In genomic region chr6:169424821-169425240, GRCh38 we compare ENCODE assay signal across 16 cellular contexts.
DNase-seq lines count a peak whose midpoint lies in the region; ATAC-seq and TF ChIP-seq lines count a peak whose summit lies in the region.
"Had no signal": no experiment of that assay in that cellular context is flagged by ENCODE, and none has a peak within 500 bp of the region (broad histone marks: within the 10 kb centered on the region; RNA-seq: fewer than 3 reads in every experiment).

No MANE protein-coding gene starts in this region.

- H3K36me3 Mint-ChIP-seq in activated CD8-positive, alpha-beta T cell treated with anti-CD3 and anti-CD28 coated beads for 36 hours (ENCODE audit: low read depth), result no peaks in the 10 kb centered on the region
- no peaks in the 10 kb centered on the region for H3K36me3 Mint-ChIP-seq in CD4-positive, alpha-beta memory T cell
- H3K36me3 Mint-ChIP-seq: activated naive CD8-positive, alpha-beta T cell treated with anti-CD3 and anti-CD28 coated beads, Interleukin-2, amount 10 ng/mL, durations not matched to agents 7 days and 5 days had no signal

- peaks cover 0 to 7% of the 10 kb centered on the region in 2 donors for H3K4me1 ChIP-seq in thoracic aorta (ENCODE audit: control insufficient read depth in 1 of 2, low read depth in 2 of 2)
- H3K4me1 ChIP-seq in CD4-positive, alpha-beta memory T cell (ENCODE audit: insufficient read depth, low read length), result no peaks in the 10 kb centered on the region

- H3K4me3 ChIP-seq in thoracic aorta, result peak overlapping the region; percentile 64
- no peak overlapping the region for H3K4me3 ChIP-seq in CD4-positive, alpha-beta memory T cell (ENCODE audit: low read length in 2 of 2)
- H3K4me3 ChIP-seq: smooth muscle cell had no signal

- no peak for TF ChIP-seq CTCF in activated CD8-positive, alpha-beta T cell treated with anti-CD3 and anti-CD28 coated beads for 36 hours (IDR thresholded peaks at IDR 0.05)
- TF ChIP-seq CTCF in thoracic aorta (IDR thresholded peaks at IDR 0.05) (no peak), GM20000 (IDR thresholded peaks at IDR 0.05; ENCODE audit: extremely low read depth, missing control alignments) (no peak)

- DNase-seq in Right ventricle myocardium inferior (ENCODE audit: missing footprints), result peak; percentile 67
- DNase-seq in cardiac septum (ENCODE audit: low spot score), result no peak
- DNase-seq in activated CD8-positive, alpha-beta T cell treated with anti-CD3 and anti-CD28 coated beads for 36 hours, result no peak
- DNase-seq in iris pigment epithelial cell (ENCODE audit: low read depth), result peak; percentile 54
- no peak for DNase-seq in thoracic aorta (ENCODE audit: low spot score)
- DNase-seq in GM20000 (ENCODE audit: low spot score), result no peak
- DNase-seq in NCI-H748 treated with DMSO at 0.1 percent for 48 hours (lab: John Stamatoyannopoulos, UW), result no peak
- no peak for DNase-seq in CD4-positive, alpha-beta memory T cell
- DNase-seq: activated B cell treated with CpG ODN at 0.5 μM for 24 hours; activated naive CD8-positive, alpha-beta T cell treated with anti-CD3 and anti-CD28 coated beads, Interleukin-2, amount 10 ng/mL, durations not matched to agents 7 days and 5 days; DMS53; Kasumi-1; NCI-H187 treated with DMSO at 0.1 percent for 48 hours had no signal

- H3K27me3 ChIP-seq in thoracic aorta (replicated peaks; ENCODE audit: insufficient read depth), result no peaks in the 10 kb centered on the region
- no peaks in the 10 kb centered on the region for H3K27me3 ChIP-seq in CD4-positive, alpha-beta memory T cell (ENCODE audit: insufficient read depth, low read length)

- H3K9me3 ChIP-seq in thoracic aorta, result no peaks in the 10 kb centered on the region
- no peaks in the 10 kb centered on the region for H3K9me3 ChIP-seq in CD4-positive, alpha-beta memory T cell (ENCODE audit: control insufficient read depth in 1 of 2, low read length in 2 of 2)

- intact Hi-C loops in Right ventricle myocardium inferior (cut with DNase I) (no loop called here), cardiac septum (cut with DNase I) (no loop called here)
- intact Hi-C loops in activated CD8-positive, alpha-beta T cell treated with anti-CD3 and anti-CD28 coated beads for 36 hours (cut with micrococcal nuclease), result no loop called here
- intact Hi-C loops in CD4-positive, alpha-beta memory T cell (cut with micrococcal nuclease), result no loop called here

- H3K4me1 Mint-ChIP-seq in activated CD8-positive, alpha-beta T cell treated with anti-CD3 and anti-CD28 coated beads for 36 hours (ENCODE audit: low read depth), result no peaks in the 10 kb centered on the region
- peaks cover 0 to 1% (median 0%) of the 10 kb centered on the region in 4 donors for H3K4me1 Mint-ChIP-seq in CD4-positive, alpha-beta memory T cell
- H3K4me1 Mint-ChIP-seq: activated B cell treated with CpG ODN at 0.5 μM for 24 hours; activated naive CD8-positive, alpha-beta T cell treated with anti-CD3 and anti-CD28 coated beads, Interleukin-2, amount 10 ng/mL, durations not matched to agents 7 days and 5 days had no signal

- no peaks in the 10 kb centered on the region for H3K27me3 Mint-ChIP-seq in activated CD8-positive, alpha-beta T cell treated with anti-CD3 and anti-CD28 coated beads for 36 hours
- peaks cover 0 to 6% of the 10 kb centered on the region in 2 donors for H3K27me3 Mint-ChIP-seq in CD4-positive, alpha-beta memory T cell
- H3K27me3 Mint-ChIP-seq: activated B cell treated with CpG ODN at 0.5 μM for 24 hours; activated naive CD8-positive, alpha-beta T cell treated with anti-CD3 and anti-CD28 coated beads, Interleukin-2, amount 10 ng/mL, durations not matched to agents 7 days and 5 days had no signal

- H3K27ac Mint-ChIP-seq in activated CD8-positive, alpha-beta T cell treated with anti-CD3 and anti-CD28 coated beads for 36 hours, result no peak overlapping the region
- H3K27ac Mint-ChIP-seq in CD4-positive, alpha-beta memory T cell, result peak overlapping the region in 1 of 7 donors; percentile 48
- H3K27ac Mint-ChIP-seq: activated B cell treated with CpG ODN at 0.5 μM for 24 hours; activated naive CD8-positive, alpha-beta T cell treated with anti-CD3 and anti-CD28 coated beads, Interleukin-2, amount 10 ng/mL, durations not matched to agents 7 days and 5 days; type B pancreatic cell had no signal

- H3K36me3 ChIP-seq in thoracic aorta, result no peaks in the 10 kb centered on the region
- H3K36me3 ChIP-seq in CD4-positive, alpha-beta memory T cell (ENCODE audit: insufficient read depth, low read length), result no peaks in the 10 kb centered on the region

- POLR2A ChIA-PET in activated CD8-positive, alpha-beta T cell treated with anti-CD3 and anti-CD28 coated beads for 36 hours (lab: Charles Lee), result no interaction called here
- POLR2A ChIA-PET in CD4-positive, alpha-beta memory T cell (lab: Charles Lee; ENCODE audit: partially characterized antibody), result no interaction called here

- peak overlapping the region in 1 of 2 donors; percentile 80 for H3K27ac ChIP-seq in thoracic aorta
- H3K27ac ChIP-seq in CD4-positive, alpha-beta memory T cell (ENCODE audit: low read depth, low read length), result no peak overlapping the region

- peak overlapping the region; percentile 27 for H3K4me3 Mint-ChIP-seq in activated CD8-positive, alpha-beta T cell treated with anti-CD3 and anti-CD28 coated beads for 36 hours
- peak overlapping the region in 1 of 8 donors; percentile 59 for H3K4me3 Mint-ChIP-seq in CD4-positive, alpha-beta memory T cell
- H3K4me3 Mint-ChIP-seq: activated B cell treated with CpG ODN at 0.5 μM for 24 hours; activated naive CD8-positive, alpha-beta T cell treated with anti-CD3 and anti-CD28 coated beads, Interleukin-2, amount 10 ng/mL, durations not matched to agents 7 days and 5 days; nephron; type B pancreatic cell had no signal

- ATAC-seq in Right ventricle myocardium inferior (no peak), thoracic aorta (ENCODE audit: insufficient number of reproducible peaks, low FRiP score, low read depth) (peak; percentile 45)
- ATAC-seq in activated CD8-positive, alpha-beta T cell treated with anti-CD3 and anti-CD28 coated beads for 36 hours, result no peak

- no peaks in the 10 kb centered on the region for H3K9me3 Mint-ChIP-seq in activated CD8-positive, alpha-beta T cell treated with anti-CD3 and anti-CD28 coated beads for 36 hours
- H3K9me3 Mint-ChIP-seq in CD4-positive, alpha-beta memory T cell, result peaks cover 0 to 5% (median 1%) of the 10 kb centered on the region in 8 donors
- H3K9me3 Mint-ChIP-seq: activated B cell treated with CpG ODN at 0.5 μM for 24 hours had no signal

- CTCF ChIA-PET in activated CD8-positive, alpha-beta T cell treated with anti-CD3 and anti-CD28 coated beads for 36 hours (lab: Charles Lee), result no interaction called here
- CTCF ChIA-PET in CD4-positive, alpha-beta memory T cell (lab: Charles Lee; ENCODE audit: partially characterized antibody), result no interaction called here

Comparison
In these comparisons a context has a peak if more than half of its experiments do, and no peak if none do; other contexts are left out.
1. DNase-seq: peak in Right ventricle myocardium inferior (single experiment) and iris pigment epithelial cell (single experiment); none in cardiac septum (single experiment), activated CD8-positive, alpha-beta T cell treated with anti-CD3 and anti-CD28 coated beads for 36 hours (single experiment), thoracic aorta (single experiment), GM20000 (single experiment), NCI-H748 treated with DMSO at 0.1 percent for 48 hours (single experiment) and CD4-positive, alpha-beta memory T cell (0 of 5).